In the genomic region with DNA sequence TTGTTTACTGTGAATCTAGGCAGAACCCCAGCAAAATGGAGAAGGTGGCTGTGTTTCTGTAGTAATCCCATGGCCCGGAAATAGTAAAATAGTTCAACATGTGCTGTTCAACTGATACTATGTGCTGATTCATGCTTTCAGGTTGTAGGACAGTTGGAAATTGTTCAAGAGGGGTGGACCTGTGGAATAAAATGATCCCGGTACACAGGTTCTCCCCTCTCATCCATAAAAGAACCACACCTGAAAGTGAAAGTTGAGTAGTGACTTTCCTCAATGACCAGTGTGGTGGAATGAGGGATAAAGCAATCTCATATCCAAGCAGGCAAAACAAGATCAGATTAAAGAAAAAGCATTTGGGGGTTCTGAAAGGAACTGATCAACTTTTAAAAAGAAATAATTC, we compare ENCODE assay signal across 17 cellular contexts.
DNase-seq lines count a peak whose midpoint lies in the region; ATAC-seq and FAIRE-seq lines count a peak whose summit lies in the region.
"Had no signal": no experiment of that assay in that cellular context is flagged by ENCODE, and none has a peak within 500 bp of the region (broad histone marks: within the 10 kb centered on the region; RNA-seq: fewer than 3 reads in every experiment).

No MANE protein-coding gene starts in this region.

- peaks cover 0 to 3% of the 10 kb centered on the region in 2 donors for H3K27me3 ChIP-seq in small intestine (ENCODE audit: control insufficient read depth in 2 of 2, insufficient read depth in 2 of 2, low read length in 2 of 2)
- H3K27me3 ChIP-seq: BLaER1 treated with 17β-estradiol and CSF1 and Interleukin-3, amounts not matched to agents 10 nM and 100 nM had no signal

- peak overlapping the region in 1 of 2 donors; percentile 14 for H3K27ac ChIP-seq in small intestine (ENCODE audit: low read depth in 1 of 2, low read length in 1 of 2)
- H3K27ac ChIP-seq: BLaER1 treated with 17β-estradiol and CSF1 and Interleukin-3, amounts not matched to agents 10 nM and 100 nM had no signal

- no peaks in the 10 kb centered on the region for H3K9me3 ChIP-seq in small intestine (ENCODE audit: control insufficient read depth, low read depth)
- H3K9me3 ChIP-seq: BLaER1 treated with 17β-estradiol and CSF1 and Interleukin-3, amounts not matched to agents 10 nM and 100 nM; HAP-1 had no signal

- ATAC-seq in left colon: peak; percentile 42
- no peak for ATAC-seq in HG02588 (IDR thresholded peaks at IDR 0.05; ENCODE audit: unreplicated experiment)
- ATAC-seq in HG02798 (IDR thresholded peaks at IDR 0.05; ENCODE audit: poor library complexity, unreplicated experiment): no peak
- ATAC-seq: CD8-positive, alpha-beta T cell had no signal

- no peaks in the 10 kb centered on the region for H3K36me3 ChIP-seq in small intestine (ENCODE audit: control insufficient read depth in 2 of 2, insufficient read depth in 2 of 2, low read length in 2 of 2)
- H3K36me3 ChIP-seq: BLaER1 treated with 17β-estradiol and CSF1 and Interleukin-3, amounts not matched to agents 10 nM and 100 nM; HAP-1 had no signal

- DNase-seq in Daoy (ENCODE audit: low read depth) (peak; percentile 15), M059J (ENCODE audit: low read depth) (peak; percentile 11), left colon (no peak), small intestine (peak; percentile 74), DMS114 treated with DMSO at 0.1 percent for 48 hours (lab: John Stamatoyannopoulos, UW; ENCODE audit: unreplicated experiment) (no peak)
- DNase-seq: 8988T; Calu3; CD8-positive, alpha-beta T cell; DMS53; DND-41 had no signal

- 15 to 58% (median 29%) methylated on average over 2 of the region's 2 CpGs for WGBS in small intestine, 3 donors

- H3K4me1 ChIP-seq in small intestine (ENCODE audit: control insufficient read depth in 2 of 2, insufficient read depth in 1 of 2, low read depth in 1 of 2, low read length in 1 of 2): no peaks in the 10 kb centered on the region
- H3K4me1 ChIP-seq: BLaER1 treated with 17β-estradiol and CSF1 and Interleukin-3, amounts not matched to agents 10 nM and 100 nM; HAP-1 had no signal

- H3K4me3 ChIP-seq in small intestine (ENCODE audit: low read depth in 1 of 2, low read length in 2 of 2): no peak overlapping the region
- H3K4me3 ChIP-seq: BLaER1 treated with 17β-estradiol and CSF1 and Interleukin-3, amounts not matched to agents 10 nM and 100 nM; HAP-1 had no signal

- no peak for FAIRE-seq in small intestine (lab: Jason Lieb, UNC)
- FAIRE-seq: G401.6, GM12891, GM19239 had no signal

- intact Hi-C loops in left colon (cut with DNase I, micrococcal nuclease): no loop called here

Comparison
In these comparisons a context has a peak if more than half of its experiments do, and no peak if none do; other contexts are left out.
1. DNase-seq: peak in Daoy (single experiment), M059J (single experiment) and small intestine (single experiment); none in left colon (0 of 2) and DMS114 treated with DMSO at 0.1 percent for 48 hours (single experiment).